Comparison of ENCODE assay signal across 28 cellular contexts in the genomic region with DNA sequence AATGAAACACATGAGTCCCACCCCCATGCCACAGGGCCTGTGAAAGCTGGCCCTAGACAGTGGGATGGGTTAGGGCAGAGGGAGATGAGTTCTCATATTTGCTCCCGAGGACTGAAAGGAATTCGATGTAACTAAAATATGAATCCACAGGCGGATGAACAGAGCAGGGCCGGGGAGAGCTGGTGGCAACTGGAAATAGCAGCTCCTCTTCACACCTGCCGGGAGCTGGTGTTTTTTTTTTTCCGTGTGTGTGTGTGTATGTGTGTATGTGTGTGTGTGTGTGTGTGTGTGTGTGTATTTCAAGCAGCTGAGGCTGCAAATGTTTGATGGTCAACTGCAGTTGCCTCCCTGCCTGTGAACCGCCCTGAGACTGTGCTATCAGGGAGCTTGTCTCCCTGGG.
DNase-seq lines count a peak whose midpoint lies in the region; ATAC-seq, FAIRE-seq and TF ChIP-seq lines count a peak whose summit lies in the region.
"Had no signal": no experiment of that assay in that cellular context is flagged by ENCODE, and none has a peak within 500 bp of the region (broad histone marks: within the 10 kb centered on the region; RNA-seq: fewer than 3 reads in every experiment).

No MANE protein-coding gene starts in this region.

- no peak for FAIRE-seq in kidney (lab: Jason Lieb, UNC)
- FAIRE-seq: A204.1, GM12878, GM12892, GM18507 had no signal

- peaks cover 45% of the 10 kb centered on the region for H3K4me1 Mint-ChIP-seq in nephron
- no peaks in the 10 kb centered on the region for H3K4me1 Mint-ChIP-seq in stimulated activated naive CD8-positive, alpha-beta T cell treated with anti-CD3 and anti-CD28 coated beads, Interleukin-15, amount 100 ng/mL, for 72 hours
- H3K4me1 Mint-ChIP-seq: CD14-positive monocyte; CD4-positive, alpha-beta memory T cell; CD4-positive, CD25-positive, alpha-beta regulatory T cell; CD8-positive, alpha-beta memory T cell had no signal

- H3K36me3 Mint-ChIP-seq in nephron (ENCODE audit: low read depth): peaks cover 7% of the 10 kb centered on the region

- H3K4me1 ChIP-seq in kidney (ENCODE audit: control insufficient read depth in 1 of 2, insufficient read depth in 1 of 2, low read depth in 1 of 2, low read length in 2 of 2) (no peaks in the 10 kb centered on the region), SJCRH30 (peaks cover 9% of the 10 kb centered on the region; the same call in 1 of the 2 replicates)
- H3K4me1 ChIP-seq: BE2C, BLaER1 had no signal

- no peaks in the 10 kb centered on the region for H3K27me3 ChIP-seq in SJCRH30
- H3K27me3 ChIP-seq: BE2C, BLaER1 had no signal

- no peak for TF ChIP-seq CTCF in RWPE1 (conservative IDR thresholded peaks at IDR 0.05; ENCODE audit: low read depth)
- no peak for TF ChIP-seq CTCF in kidney (IDR thresholded peaks at IDR 0.05; ENCODE audit: borderline replicate concordance, extremely low read depth, insufficient read depth)
- TF ChIP-seq CTCF in nephron (IDR thresholded peaks at IDR 0.05; ENCODE audit: unreplicated experiment in 3 of 3): no peak

- POLR2A ChIA-PET in RWPE1 (lab: Yijun Ruan, JAX; ENCODE audit: low non-redundant PET): interaction anchor here (0.6 kb wide), 1 partner anchor 29 kb away, joined by 3 read pairs; no protein-coding TSS in a partner anchor

- peaks cover 29% of the 10 kb centered on the region for H3K27me3 Mint-ChIP-seq in nephron (ENCODE audit: low read depth)
- peaks cover 8% of the 10 kb centered on the region for H3K27me3 Mint-ChIP-seq in stimulated activated naive CD8-positive, alpha-beta T cell treated with anti-CD3 and anti-CD28 coated beads, Interleukin-15, amount 100 ng/mL, for 72 hours
- H3K27me3 Mint-ChIP-seq: CD4-positive, CD25-positive, alpha-beta regulatory T cell had no signal

- H3K4me3 Mint-ChIP-seq in nephron: peak overlapping the region in 1 of 3 experiments; percentile 2
- H3K4me3 Mint-ChIP-seq in stimulated activated naive CD8-positive, alpha-beta T cell treated with anti-CD3 and anti-CD28 coated beads, Interleukin-15, amount 100 ng/mL, for 72 hours: no peak overlapping the region
- H3K4me3 Mint-ChIP-seq: CD14-positive monocyte; CD4-positive, alpha-beta memory T cell; CD4-positive, CD25-positive, alpha-beta regulatory T cell; CD8-positive, alpha-beta memory T cell had no signal

- H3K4me3 ChIP-seq in kidney (ENCODE audit: low read length in 2 of 2): no peak overlapping the region
- H3K4me3 ChIP-seq in SJCRH30: no peak overlapping the region
- H3K4me3 ChIP-seq: BLaER1, GM12878 had no signal

- peak overlapping the region in 2 of 3 experiments; percentile 53 to 65 for H3K27ac Mint-ChIP-seq in nephron
- H3K27ac Mint-ChIP-seq in stimulated activated naive CD8-positive, alpha-beta T cell treated with anti-CD3 and anti-CD28 coated beads, Interleukin-15, amount 100 ng/mL, for 72 hours: no peak overlapping the region
- H3K27ac Mint-ChIP-seq: CD4-positive, CD25-positive, alpha-beta regulatory T cell; CD8-positive, alpha-beta memory T cell had no signal

- peaks cover 3 to 19% of the 10 kb centered on the region in 2 donors for H3K9me3 ChIP-seq in kidney (ENCODE audit: control insufficient read depth in 1 of 2, low read length in 2 of 2)
- H3K9me3 ChIP-seq in SJCRH30 (replicated peaks): 0 out of 2 replicates have a peak, but pooled peaks cover 3% of the 10 kb centered on the region

- no peak for ATAC-seq in stimulated activated naive CD8-positive, alpha-beta T cell treated with anti-CD3 and anti-CD28 coated beads, Interleukin-15, amount 100 ng/mL, for 72 hours
- ATAC-seq in HG02763 (IDR thresholded peaks at IDR 0.05; ENCODE audit: unreplicated experiment): no peak
- ATAC-seq: GM12878 had no signal

- peaks cover 31% of the 10 kb centered on the region for H3K9me3 Mint-ChIP-seq in nephron
- peaks cover 26 to 34% of the 10 kb centered on the region in 2 donors for H3K9me3 Mint-ChIP-seq in stimulated activated naive CD8-positive, alpha-beta T cell treated with anti-CD3 and anti-CD28 coated beads, Interleukin-15, amount 100 ng/mL, for 72 hours

- no peak overlapping the region for H3K9ac ChIP-seq in kidney (ENCODE audit: low read length in 2 of 2)
- H3K9ac ChIP-seq: BLaER1 had no signal

- intact Hi-C loops in kidney (cut with DNase I): no loop called here

- CTCF ChIA-PET in RWPE1 (lab: Yijun Ruan, JAX): no interaction called here

- H3K36me3 ChIP-seq in kidney (ENCODE audit: control insufficient read depth in 1 of 2, insufficient read depth in 2 of 2, low read length in 2 of 2) (no peaks in the 10 kb centered on the region), SJCRH30 (no peaks in the 10 kb centered on the region)
- H3K36me3 ChIP-seq: BE2C had no signal

- no peak for DNase-seq in RWPE1 (ENCODE audit: low spot score)
- DNase-seq in kidney: peak; percentile 17
- no peak for DNase-seq in activated CD4-positive, alpha-beta T cell treated with anti-CD3 and anti-CD28 coated beads, Interleukin-2, amount 50 U/mL, for 4 hours
- DNase-seq in SJCRH30: no peak
- no peak for DNase-seq in stimulated activated naive CD8-positive, alpha-beta T cell treated with anti-CD3 and anti-CD28 coated beads, Interleukin-15, amount 100 ng/mL, for 72 hours
- DNase-seq: 8988T; ACHN; BE2C; C1 segment of cervical spinal cord; CD4-positive, alpha-beta memory T cell; CD4-positive, CD25-positive, alpha-beta regulatory T cell; COR-L47; DMS 273 treated with DMSO at 0.1 percent for 48 hours; DMS153; DMS53; DMS79; DND-41; EL; GDM1 had no signal

- H3K27ac ChIP-seq in RWPE1 (peak overlapping the region; percentile 100), kidney (ENCODE audit: low read depth in 2 of 2, low read length in 2 of 2) (no peak overlapping the region), SJCRH30 (no peak overlapping the region)
- H3K27ac ChIP-seq: BLaER1 had no signal

Comparison
In these comparisons a context has a peak if more than half of its experiments do, and no peak if none do; other contexts are left out.
1. H3K27ac Mint-ChIP-seq: peak in nephron (2 of 3); none in stimulated activated naive CD8-positive, alpha-beta T cell treated with anti-CD3 and anti-CD28 coated beads, Interleukin-15, amount 100 ng/mL, for 72 hours (0 of 2).